1 cellular context compared by ENCODE assay signal in genomic region chr2:20507166-20507692, GRCh38.
TF ChIP-seq lines count a peak whose summit lies in the region.

No MANE protein-coding gene starts in this region.

TF ChIP-seq in GM12878, 131 proteins besides CTCF, POLR2A, EP300 and RAD21 (continued from another document and continues in another):
- TF ChIP-seq ATF3 (IDR thresholded peaks at IDR 0.05; ENCODE audit: borderline replicate concordance, extremely low read depth, low read depth, low read length) (no peak), POU2F2 (IDR thresholded peaks at IDR 0.05; ENCODE audit: borderline replicate concordance, low read depth, low read length) (peak; percentile 90), IRF3 (IDR thresholded peaks at IDR 0.05) (no peak), MYC (IDR thresholded peaks at IDR 0.05; ENCODE audit: insufficient read depth, insufficient read length, insufficient replicate concordance, low read length, severe bottlenecking) (no peak), POLR2AphosphoS2 (IDR thresholded peaks at IDR 0.05; ENCODE audit: low read depth, low read length) (no peak), ZNF207 (IDR thresholded peaks at IDR 0.05; ENCODE audit: borderline replicate concordance) (no peak), SMAD5 (IDR thresholded peaks at IDR 0.05; ENCODE audit: low read depth) (no peak), PBX3 (IDR thresholded peaks at IDR 0.05; ENCODE audit: insufficient replicate concordance, low read depth, low read length) (no peak), YBX1 (IDR thresholded peaks at IDR 0.05) (no peak), E2F4 (IDR thresholded peaks at IDR 0.05; ENCODE audit: low read depth, low read length) (no peak), EED (IDR thresholded peaks at IDR 0.05; ENCODE audit: low read depth) (peak; percentile 27), IKZF2 (IDR thresholded peaks at IDR 0.05) (peak; percentile 74 to 75; a peak in 3 of 4 replicates), FOXM1 (IDR thresholded peaks at IDR 0.05; ENCODE audit: low read depth, low read length) (no peak), HDGF (IDR thresholded peaks at IDR 0.05) (no peak), REST (IDR thresholded peaks at IDR 0.05; ENCODE audit: low read depth, low read length) (no peak), JUND (IDR thresholded peaks at IDR 0.05; ENCODE audit: low read depth, low read length) (no peak), FOS (IDR thresholded peaks at IDR 0.05; ENCODE audit: borderline replicate concordance, extremely low read depth, insufficient read length) (no peak), SREBF2 (IDR thresholded peaks at IDR 0.05; ENCODE audit: low read length) (no peak), PRDM15 (CRISPR knock-in tag; IDR thresholded peaks at IDR 0.05) (no peak), TBL1XR1 (IDR thresholded peaks at IDR 0.05; ENCODE audit: low read depth, low read length) (no peak), TCF7 (IDR thresholded peaks at IDR 0.05; ENCODE audit: borderline replicate concordance) (no peak), MTA2 (IDR thresholded peaks at IDR 0.05; ENCODE audit: low read depth) (peak; percentile 89), KAT2A (conservative IDR thresholded peaks at IDR 0.05; ENCODE audit: control insufficient read depth, low read depth, low read length) (no peak), CHD2 (IDR thresholded peaks at IDR 0.05; ENCODE audit: borderline replicate concordance, low read depth, low read length) (peak; percentile 56; the same call in 1 of the 2 replicates), SKIL (IDR thresholded peaks at IDR 0.05; ENCODE audit: low read depth, poor library complexity, severe bottlenecking) (peak; percentile 77), MEF2A (IDR thresholded peaks at IDR 0.05; ENCODE audit: insufficient read depth, low read depth, low read length) (no peak), GATAD2B (conservative IDR thresholded peaks at IDR 0.05; ENCODE audit: low read depth) (no peak), E4F1 (IDR thresholded peaks at IDR 0.05; ENCODE audit: borderline replicate concordance, partially characterized antibody) (no peak), ZBED1 (IDR thresholded peaks at IDR 0.05; ENCODE audit: borderline replicate concordance) (peak; percentile 54; the same call in 1 of the 2 replicates), BCLAF1 (IDR thresholded peaks at IDR 0.05) (no peak), ZNF24 (IDR thresholded peaks at IDR 0.05) (no peak), ATF7 (IDR thresholded peaks at IDR 0.05; ENCODE audit: low read depth) (peak; percentile 86), NFIC (IDR thresholded peaks at IDR 0.05; ENCODE audit: low read depth, low read length) (0 out of 2 replicates have a peak, but pooled peaks have one; percentile 12), LARP7 (IDR thresholded peaks at IDR 0.05) (no peak), MAX (IDR thresholded peaks at IDR 0.05; ENCODE audit: low read depth, low read length) (no peak), POLR2AphosphoS5 (IDR thresholded peaks at IDR 0.05; ENCODE audit: low read length) (no peak), HDAC2 (IDR thresholded peaks at IDR 0.05) (no peak), BCL3 (IDR thresholded peaks at IDR 0.05; ENCODE audit: borderline replicate concordance, insufficient read depth, low read depth, low read length, poor library complexity, severe bottlenecking) (no peak), ZNF274 (IDR thresholded peaks at IDR 0.05; ENCODE audit: insufficient read depth, insufficient read length) (no peak)
